Comparison of ENCODE assay signal across 11 cellular contexts in the genomic region with DNA sequence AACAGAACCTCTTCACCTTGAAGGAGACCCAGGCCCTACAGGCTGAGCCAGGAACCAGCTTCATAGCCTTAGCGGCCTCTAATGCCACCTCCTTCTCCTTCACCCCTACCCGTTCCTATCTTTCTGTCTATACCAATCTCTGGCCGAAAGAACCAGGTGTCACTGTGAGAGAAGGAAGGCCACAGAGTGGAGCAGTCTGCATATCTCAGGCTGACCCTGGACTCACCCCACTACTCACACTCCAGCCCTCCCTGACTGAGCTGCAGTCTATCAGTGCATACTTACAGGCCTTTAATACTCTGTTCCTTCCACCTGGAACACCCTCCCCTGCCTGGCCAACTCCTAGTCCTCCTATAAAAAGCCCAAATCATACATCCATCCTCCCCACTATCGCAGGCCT. TPM values are rescaled to one million over a fixed set of nuclear protein-coding genes. Genes with fewer than 3 reads are reported as not detected.
DNase-seq lines count a peak whose midpoint lies in the region; ATAC-seq, FAIRE-seq and TF ChIP-seq lines count a peak whose summit lies in the region.
"Had no signal": no experiment of that assay in that cellular context is flagged by ENCODE, and none has a peak within 500 bp of the region (broad histone marks: within the 10 kb centered on the region; RNA-seq: fewer than 3 reads in every experiment).

No MANE protein-coding gene starts in this region.

- peak overlapping the region; percentile 98 for H3K4me3 Mint-ChIP-seq in T-helper 17 cell

- in situ Hi-C loops in GM13977 (cut with MboI; ENCODE audit: low pct_unique_long_range_greater_than_20kb, low sequenced_read_pairs, unreplicated experiment), result loop anchor here (25.0 kb wide), 1 partner anchor 468 kb away; no protein-coding TSS in a partner anchor

- H3K27ac ChIP-seq in sigmoid colon, result peak overlapping the region; percentile 42 to 89 (median 85)
- H3K27ac ChIP-seq: SK-N-MC had no signal

- intact Hi-C loops in sigmoid colon (cut with DNase I), result no loop called here

- H3K27me3 Mint-ChIP-seq in T-helper 17 cell, result no peaks in the 10 kb centered on the region

- WGBS in sigmoid colon, 2 donors, result 81% methylated on average over 4 of the region's 4 CpGs

- no peak for TF ChIP-seq EP300 in sigmoid colon (IDR thresholded peaks at IDR 0.05)

- no peaks in the 10 kb centered on the region for H3K9me3 ChIP-seq in T-helper 17 cell (ENCODE audit: control insufficient read depth, low read length, poor library complexity, severe bottlenecking)
- no peaks in the 10 kb centered on the region for H3K9me3 ChIP-seq in sigmoid colon

- TF ChIP-seq CTCF in GM12864 (IDR thresholded peaks at IDR 0.05; ENCODE audit: low read depth, low read length, missing control alignments) (peak; percentile 4), foreskin fibroblast (IDR thresholded peaks at IDR 0.05; ENCODE audit: low read depth, low read length) (no peak), sigmoid colon (IDR thresholded peaks at IDR 0.05) (no peak), GM13977 (IDR thresholded peaks at IDR 0.05; ENCODE audit: extremely low read depth, insufficient read depth, missing control alignments) (no peak)

- FAIRE-seq in frontal cortex (lab: Jason Lieb, UNC), result no peak
- FAIRE-seq: small intestine had no signal

- H3K4me1 Mint-ChIP-seq in T-helper 17 cell, result peaks cover 46% of the 10 kb centered on the region

- H3K36me3 ChIP-seq in sigmoid colon, result peaks cover 0 to 12% (median 4%) of the 10 kb centered on the region in 4 donors

- no peak for TF ChIP-seq POLR2A in sigmoid colon (IDR thresholded peaks at IDR 0.05)

- H3K27me3 ChIP-seq in sigmoid colon, result no peaks in the 10 kb centered on the region

- H3K36me3 Mint-ChIP-seq in T-helper 17 cell (ENCODE audit: low read depth), result peaks cover 5% of the 10 kb centered on the region

- peaks cover 0 to 71% (median 55%) of the 10 kb centered on the region in 4 donors for H3K4me1 ChIP-seq in sigmoid colon

- peak overlapping the region; percentile 100 for H3K27ac Mint-ChIP-seq in T-helper 17 cell

- DNase-seq in GM12864 (ENCODE audit: low read depth), result no peak
- no peak for DNase-seq in T-helper 17 cell
- DNase-seq in foreskin fibroblast, result no peak
- DNase-seq in sigmoid colon, result no peak
- DNase-seq in GM13977 (ENCODE audit: low spot score), result no peak
- DNase-seq in frontal cortex (ENCODE audit: low spot score in 2 of 2), result no peak
- DNase-seq: small intestine had no signal

- H3K4me3 ChIP-seq in GM12864 (ENCODE audit: low read depth, low read length), result peak overlapping the region; percentile 72
- H3K4me3 ChIP-seq in foreskin fibroblast (ENCODE audit: low read depth in 1 of 2, low read length in 2 of 2), result peak overlapping the region; percentile 5 to 64
- H3K4me3 ChIP-seq in sigmoid colon, result peak overlapping the region in 2 of 4 donors; percentile 6 to 82
- H3K4me3 ChIP-seq: SK-N-MC had no signal

- no peak for ATAC-seq in T-helper 17 cell
- ATAC-seq in GM19351 (IDR thresholded peaks at IDR 0.05; ENCODE audit: unreplicated experiment), result no peak
- ATAC-seq in HG02970 (IDR thresholded peaks at IDR 0.05; ENCODE audit: low FRiP score, unreplicated experiment), result no peak

RNA-seq across cellular contexts. Expression of gene ARAP1, which starts 32.7 kb away (rescaled TPM):
- 100 to 1,000 TPM in 1 of 2 donors, 10 to 100 TPM in 1; 93.3 to 108 TPM for total RNA-seq in T-helper 17 cell
- 100 to 1,000 TPM in 1 of 4 donors, 10 to 100 TPM in 3; 56.5 to 135 (median 70.0) TPM for total RNA-seq in sigmoid colon
- 10 to 100 TPM; 31.9 to 81.7 (median 34.2) TPM for polyA plus RNA-seq in sigmoid colon
- 20.0 TPM for total RNA-seq in frontal cortex

RNA-seq across cellular contexts. Expression of gene PDE2A, which starts 45.3 kb away (rescaled TPM):
- total RNA-seq in T-helper 17 cell (1 to 10 TPM; 2.7 to 4.9 TPM), sigmoid colon (10 to 100 TPM; 48.9 to 75.1 (median 62.1) TPM), frontal cortex (63.2 TPM)
- 10 to 100 TPM in 1 of 3 donors, 1 to 10 TPM in 2; 1.8 to 14.7 (median 4.8) TPM for polyA plus RNA-seq in sigmoid colon
- total RNA-seq: G401 had no signal

Comparison
In these comparisons a context has a peak if more than half of its experiments do, and no peak if none do; other contexts are left out.
1. RNA of gene PDE2A, which starts 45.3 kb away (total RNA-seq): 48.9 to 75.1 TPM in sigmoid colon and 63.2 TPM in frontal cortex (single experiment); 2.7 to 4.9 TPM in T-helper 17 cell; every median in the first group is over 4 times any median in the second.